Comparison of ENCODE assay signal across 8 cellular contexts in genomic region chr13:44578064-44578394, GRCh38. TPM values are rescaled to one million over a fixed set of nuclear protein-coding genes. Genes with fewer than 3 reads are reported as not detected.
DNase-seq lines count a peak whose midpoint lies in the region; ATAC-seq, FAIRE-seq and TF ChIP-seq lines count a peak whose summit lies in the region.

No MANE protein-coding gene starts in this region.

- no peak for FAIRE-seq in kidney (lab: Jason Lieb, UNC)

- ATAC-seq in HG03159 (IDR thresholded peaks at IDR 0.05; ENCODE audit: unreplicated experiment) = no peak
- ATAC-seq in HG03439 (IDR thresholded peaks at IDR 0.05; ENCODE audit: unreplicated experiment) = no peak

- TF ChIP-seq CTCF in BJ (IDR thresholded peaks at IDR 0.05; ENCODE audit: insufficient read depth, low read depth, low read length) (no peak), adrenal gland (IDR thresholded peaks at IDR 0.05) (no peak), kidney (IDR thresholded peaks at IDR 0.05; ENCODE audit: borderline replicate concordance, extremely low read depth, insufficient read depth) (no peak)

- CTCF ChIA-PET in BJ (lab: Yijun Ruan, JAX) = interaction anchor here (0.5 to 0.6 kb wide), 2 partner anchors 25 to 389 kb away, joined by 3 read pairs; no protein-coding TSS in a partner anchor

- H3K4me1 ChIP-seq in adrenal gland (replicated peaks in 1 of 2) = peaks cover 4 to 26% of the 10 kb centered on the region in 2 donors
- H3K4me1 ChIP-seq in kidney (ENCODE audit: control insufficient read depth in 1 of 2, insufficient read depth in 1 of 2, low read depth in 1 of 2, low read length in 2 of 2) = peaks cover 18 to 27% of the 10 kb centered on the region in 2 donors

- H3K27ac ChIP-seq in adrenal gland (peak overlapping the region; percentile 19 to 99 (median 93)), kidney (ENCODE audit: low read depth in 2 of 2, low read length in 2 of 2) (peak overlapping the region; percentile 97)

- peak overlapping the region; percentile 92 for H3K4me3 ChIP-seq in BJ (ENCODE audit: low read depth, low read length)
- H3K4me3 ChIP-seq in adrenal gland = peak overlapping the region; percentile 2 to 91 (median 68)
- peak overlapping the region; percentile 61 to 85 for H3K4me3 ChIP-seq in kidney (ENCODE audit: low read length in 2 of 2)

- POLR2A ChIA-PET in BJ (lab: Charles Lee) = no interaction called here

- H3K9me3 ChIP-seq in adrenal gland (replicated peaks in 1 of 3) (no peaks in the 10 kb centered on the region), kidney (ENCODE audit: control insufficient read depth in 1 of 2, low read length in 2 of 2) (no peaks in the 10 kb centered on the region)

- DNase-seq in BJ (ENCODE audit: low read depth) (no peak), HT-29 (ENCODE audit: low spot score) (peak; percentile 73), adrenal gland (peak in 1 of 7 donors; percentile 67), kidney (no peak), superior temporal gyrus (ENCODE audit: extremely low spot score) (peak; percentile 55), amniotic stem cell (lab: John Stamatoyannopoulos, UW) (no peak)

- no peaks in the 10 kb centered on the region for H3K27me3 ChIP-seq in BJ (ENCODE audit: control insufficient read depth, insufficient read depth, low read length)
- no peaks in the 10 kb centered on the region for H3K27me3 ChIP-seq in adrenal gland

- no peak for TF ChIP-seq POLR2A in adrenal gland (IDR thresholded peaks at IDR 0.05)

- 0 to 11% (median 2%) methylated on average over 5 to 15 of the region's 15 CpGs for WGBS in adrenal gland, 4 donors

- intact Hi-C loops in adrenal gland (cut with DNase I) = no loop called here
- intact Hi-C loops in kidney (cut with DNase I) = no loop called here

- H3K36me3 ChIP-seq in BJ (ENCODE audit: control insufficient read depth, insufficient read depth, low read length) = 0 out of 2 replicates have a peak, but pooled peaks cover 1% of the 10 kb centered on the region
- no peaks in the 10 kb centered on the region for H3K36me3 ChIP-seq in adrenal gland (replicated peaks in 1 of 2)
- no peaks in the 10 kb centered on the region for H3K36me3 ChIP-seq in kidney (ENCODE audit: control insufficient read depth in 1 of 2, insufficient read depth in 2 of 2, low read length in 2 of 2)

- peak overlapping the region; percentile 90 to 93 for H3K9ac ChIP-seq in kidney (ENCODE audit: low read length in 2 of 2)

RNA-seq across cellular contexts. Expression of gene TSC22D1, which starts 1.9 kb away (rescaled TPM):
- polyA plus RNA-seq in BJ (2011; rRNA removed) = 33.5 and 39.2 TPM in 2 replicates
- polyA minus RNA-seq in BJ (2011; rRNA and poly(A)+ RNA removed) = 49.2 and 55.8 TPM in 2 replicates
- 67.6 and 75.2 TPM in 2 replicates for total RNA-seq in HT-29 (2014; rRNA removed; shearing (Covaris generic))
- total RNA-seq in adrenal gland = 100 to 1,000 TPM in 3 of 8 donors, 10 to 100 TPM in 5; 28.5 to 113 (median 77.9) TPM
- 10 to 100 TPM; 38.5 to 48.1 (median 41.2) TPM for polyA plus RNA-seq in adrenal gland
- total RNA-seq in kidney = 349 TPM
- 163 TPM for polyA plus RNA-seq in kidney (ENCODE audit: insufficient read depth, low read depth, low replicate concordance)

Comparison
In these comparisons a context has a peak if more than half of its experiments do, and no peak if none do; other contexts are left out.
1. DNase-seq: peak in HT-29 (single experiment) and superior temporal gyrus (single experiment); none in BJ (single experiment), kidney (single experiment) and amniotic stem cell (single experiment).
2. Peak in every context shown above with its lines, with median percentiles within 50 percentile points of each other: H3K4me3 ChIP-seq.